ENCODE assay signal across 23 cellular contexts in genomic region chr2:119148082-119148715, GRCh38. TPM values are rescaled to one million over a fixed set of nuclear protein-coding genes. Genes with fewer than 3 reads are reported as not detected.
A peak's percentile ranks its signal among the peaks of the same experiment; 100 is the strongest.
DNase-seq lines count a peak whose midpoint lies in the region; ATAC-seq, FAIRE-seq and TF ChIP-seq lines count a peak whose summit lies in the region.
"Had no signal": no experiment of that assay in that cellular context is flagged by ENCODE, and none has a peak within 500 bp of the region (broad histone marks: within the 10 kb centered on the region; RNA-seq: fewer than 3 reads in every experiment).

No MANE protein-coding gene starts in this region.

- peaks cover 16% of the 10 kb centered on the region for H3K4me1 Mint-ChIP-seq in GM23338
- peaks cover 25% of the 10 kb centered on the region for H3K4me1 Mint-ChIP-seq in WTC11
- no peaks in the 10 kb centered on the region for H3K4me1 Mint-ChIP-seq in natural killer cell treated with Interleukin-12 subunit alpha and Interleukin-12 subunit beta and Interleukin-15 and Interleukin-18, amount 100 ng/mL, for 72 hours (ENCODE audit: low read depth in 2 of 2)
- H3K4me1 Mint-ChIP-seq: CD8-positive, alpha-beta memory T cell; IgD-negative memory B cell had no signal

- H3K14ac ChIP-seq in H1 (ENCODE audit: insufficient read length), result no peak overlapping the region
- H3K14ac ChIP-seq in neuronal stem cell (ENCODE audit: low read length), result no peak overlapping the region

- H3K9me3 Mint-ChIP-seq in GM23338 (no peaks in the 10 kb centered on the region), WTC11 (no peaks in the 10 kb centered on the region)
- H3K9me3 Mint-ChIP-seq in natural killer cell treated with Interleukin-12 subunit alpha and Interleukin-12 subunit beta and Interleukin-15 and Interleukin-18, amount 100 ng/mL, for 72 hours, result no peaks in the 10 kb centered on the region
- H3K9me3 Mint-ChIP-seq: CD8-positive, alpha-beta memory T cell; IgD-negative memory B cell had no signal

- no peak overlapping the region for H2BK20ac ChIP-seq in H1 (ENCODE audit: low read length)

- peak; percentile 34 for DNase-seq in GM23338 (ENCODE audit: low spot score)
- no peak for DNase-seq in WTC11 (ENCODE audit: low spot score)
- no peak for DNase-seq in H1 (ENCODE audit: low read depth in 1 of 2, low spot score in 2 of 2)
- DNase-seq in neuronal stem cell (ENCODE audit: low spot score), result no peak
- no peak for DNase-seq in kidney glomerular epithelial cell (lab: John Stamatoyannopoulos, UW)
- no peak for DNase-seq in stimulated activated CD4-positive, alpha-beta T cell treated with anti-CD3 and anti-CD28 coated beads, Interleukin-4, amount 100 ng/mL, for 24 hours
- DNase-seq in uterus, result no peak
- DNase-seq in natural killer cell treated with Interleukin-12 subunit alpha and Interleukin-12 subunit beta and Interleukin-15 and Interleukin-18, amount 100 ng/mL, for 72 hours (ENCODE audit: low spot score), result no peak
- DNase-seq: ACHN; C1 segment of cervical spinal cord; CD8-positive, alpha-beta memory T cell; DMS53; GDM1; GOT3; Karpas-422; NCI-H1694; NCI-H748 treated with DMSO at 0.1 percent for 48 hours had no signal

- H3K27me3 Mint-ChIP-seq in GM23338 (ENCODE audit: insufficient read depth, low read depth, poor library complexity), result peaks cover 7% of the 10 kb centered on the region
- peaks cover 6% of the 10 kb centered on the region for H3K27me3 Mint-ChIP-seq in WTC11 (ENCODE audit: low read depth)
- H3K27me3 Mint-ChIP-seq in natural killer cell treated with Interleukin-12 subunit alpha and Interleukin-12 subunit beta and Interleukin-15 and Interleukin-18, amount 100 ng/mL, for 72 hours, result peaks cover 25 to 29% of the 10 kb centered on the region in 2 donors

- H2AK5ac ChIP-seq in H1 (ENCODE audit: low read depth, low read length) (no peak overlapping the region), neuronal stem cell (ENCODE audit: low read depth, low read length) (no peak overlapping the region)

- H3K79me2 ChIP-seq in GM23338 (replicated peaks; ENCODE audit: insufficient read depth), result no peaks in the 10 kb centered on the region
- no peaks in the 10 kb centered on the region for H3K79me2 ChIP-seq in H1 (ENCODE audit: control insufficient read depth in 1 of 2, insufficient read depth in 2 of 2, low read length in 2 of 2)

- H3F3A ChIP-seq in GM23338 (replicated peaks; ENCODE audit: low read depth), result no peaks in the 10 kb centered on the region

- no peak for TF ChIP-seq RAD21 in H1 (IDR thresholded peaks at IDR 0.05 in 1 of 2, conservative IDR thresholded peaks at IDR 0.05 in 1 of 2; ENCODE audit: low read depth in 2 of 2, low read length in 2 of 2)

- H3K4ac ChIP-seq in H1 (replicated peaks; ENCODE audit: insufficient read length, low read depth, low read length), result no peak overlapping the region
- H3K4ac ChIP-seq in neuronal stem cell (ENCODE audit: low read length), result no peak overlapping the region

- no peak overlapping the region for H4K5ac ChIP-seq in H1 (ENCODE audit: insufficient read length, low read depth, low read length)

- H4K20me1 ChIP-seq in GM23338 (replicated peaks; ENCODE audit: insufficient read depth), result no peaks in the 10 kb centered on the region
- no peaks in the 10 kb centered on the region for H4K20me1 ChIP-seq in H1 (replicated peaks in 1 of 2; ENCODE audit: control insufficient read depth in 1 of 2, insufficient read depth in 2 of 2, low read length in 2 of 2)

- H4K91ac ChIP-seq in H1 (replicated peaks; ENCODE audit: insufficient read length, low read length) (no peak overlapping the region), neuronal stem cell (ENCODE audit: low read depth, low read length, poor library complexity) (no peak overlapping the region)

- CTCF ChIA-PET in WTC11 (lab: Charles Lee), result interaction anchor here (1.0 to 1.5 kb wide), 3 partner anchors 10 to 143 kb away, joined by 3 to 4 read pairs (median 3); no protein-coding TSS in a partner anchor
- CTCF ChIA-PET in H1 (lab: Charles Lee; ENCODE audit: partially characterized antibody), result interaction anchor here (0.8 to 18.5 kb wide), 8 partner anchors 9 to 122 kb away, joined by 3 to 198 read pairs (median 5); no protein-coding TSS in a partner anchor

- no peak for FAIRE-seq in H1 (lab: Jason Lieb, UNC)

- TF ChIP-seq CTCF in GM23338 (conservative IDR thresholded peaks at IDR 0.05; ENCODE audit: low read depth in 2 of 2) (no peak), WTC11 (IDR thresholded peaks at IDR 0.05) (no peak), H1 (IDR thresholded peaks at IDR 0.05; ENCODE audit: control extremely low read depth in 1 of 3, insufficient read depth in 1 of 3, low read depth in 1 of 3, low read length in 3 of 3) (no peak), uterus (IDR thresholded peaks at IDR 0.05) (no peak)

- no peak overlapping the region for H4K8ac ChIP-seq in H1 (ENCODE audit: extremely low read depth, insufficient read depth, low read length)
- H4K8ac ChIP-seq in neuronal stem cell (ENCODE audit: low read depth, low read length), result no peak overlapping the region

- no peak overlapping the region for H3K9ac ChIP-seq in H1 (replicated peaks in 1 of 4; ENCODE audit: extremely low read depth in 1 of 4, low read depth in 3 of 4, low read length in 3 of 4)
- H3K9ac ChIP-seq in neuronal stem cell (ENCODE audit: low read depth, low read length, poor library complexity), result no peak overlapping the region

- H3K18ac ChIP-seq in H1 (ENCODE audit: extremely low read depth, low read length) (no peak overlapping the region; the same call in 1 of the 2 replicates), neuronal stem cell (ENCODE audit: low read length) (no peak overlapping the region)

- no peak overlapping the region for H3K27ac ChIP-seq in GM23338 (ENCODE audit: low read depth)
- H3K27ac ChIP-seq in H1 (ENCODE audit: low read depth, low read length), result no peak overlapping the region
- H3K27ac ChIP-seq in neuronal stem cell (replicated peaks; ENCODE audit: low read length), result no peak overlapping the region
- H3K27ac ChIP-seq in uterus, result no peak overlapping the region
- H3K27ac ChIP-seq: Peyer's patch had no signal

- POLR2A ChIA-PET in WTC11 (lab: Charles Lee), result no interaction called here
- POLR2A ChIA-PET in H1 (lab: Charles Lee; ENCODE audit: partially characterized antibody), result interaction anchor here (0.8 to 1.9 kb wide), 2 partner anchors 9 to 11 kb away, joined by 3 to 5 read pairs; no protein-coding TSS in a partner anchor

- 78% methylated on average over 7 of the region's 7 CpGs; no CpG with 5 or more reads in 1 of the 2 experiments for WGBS in H1 (ENCODE audit: extremely low coverage in 1 of 2, insufficient coverage in 1 of 2, insufficient read length in 1 of 2, insufficient replicate concordance in 2 of 2, low coverage in 1 of 2, low lambda C conversion rate in 2 of 2, missing lambda C conversion rate in 1 of 2), 2 experiments
- no CpG with 5 or more reads among the region's 7 CpGs for WGBS in neuronal stem cell (ENCODE audit: extremely low coverage in 2 of 2, insufficient read length in 2 of 2, insufficient replicate concordance in 1 of 2), 2 donors

- H2BK12ac ChIP-seq in H1 (ENCODE audit: low read depth, low read length), result peak overlapping the region; percentile 83; the same call in 1 of the 2 replicates
- H2BK12ac ChIP-seq in neuronal stem cell (ENCODE audit: low read length), result no peak overlapping the region

- H2AFZ ChIP-seq in GM23338 (0 out of 2 replicates have a peak overlapping the region, but pooled peaks have one; percentile 69), H1 (ENCODE audit: low read length) (no peak overlapping the region), neuronal stem cell (ENCODE audit: low read length) (no peak overlapping the region)

- H3K79me1 ChIP-seq in H1 (ENCODE audit: low read depth, low read length), result no peaks in the 10 kb centered on the region
- H3K79me1 ChIP-seq in neuronal stem cell (ENCODE audit: low read depth, low read length), result no peaks in the 10 kb centered on the region

- H2BK5ac ChIP-seq in H1 (ENCODE audit: low read depth, low read length) (0 out of 2 replicates have a peak overlapping the region, but pooled peaks have one; percentile 28), neuronal stem cell (ENCODE audit: low read length) (no peak overlapping the region)

- H3K4me3 ChIP-seq in GM23338, result no peak overlapping the region
- no peak overlapping the region for H3K4me3 ChIP-seq in H1 (ENCODE audit: extremely low read depth in 1 of 4, insufficient read depth in 2 of 4, low read depth in 3 of 4, low read length in 4 of 4)
- H3K4me3 ChIP-seq in neuronal stem cell (ENCODE audit: low read length in 2 of 2), result no peak overlapping the region
- no peak overlapping the region for H3K4me3 ChIP-seq in uterus
- H3K4me3 ChIP-seq: Peyer's patch had no signal

- intact Hi-C loops in uterus (cut with DNase I; ENCODE audit: low total_unique reads), result no loop called here

- H3K4me3 Mint-ChIP-seq in GM23338, result no peak overlapping the region
- H3K4me3 Mint-ChIP-seq in WTC11, result no peak overlapping the region
- H3K4me3 Mint-ChIP-seq in natural killer cell treated with Interleukin-12 subunit alpha and Interleukin-12 subunit beta and Interleukin-15 and Interleukin-18, amount 100 ng/mL, for 72 hours, result no peak overlapping the region
- H3K4me3 Mint-ChIP-seq: CD8-positive, alpha-beta memory T cell; IgD-negative memory B cell had no signal

- no peak for TF ChIP-seq EP300 in H1 (IDR thresholded peaks at IDR 0.05; ENCODE audit: borderline replicate concordance in 1 of 2, low read depth in 2 of 2, low read length in 2 of 2)

- no peak overlapping the region for H3K56ac ChIP-seq in H1 (replicated peaks; ENCODE audit: insufficient read length, low read depth, low read length)

- H3K9me3 ChIP-seq in H1 (ENCODE audit: insufficient read depth in 2 of 2, low read depth in 1 of 2, low read length in 1 of 2), result no peaks in the 10 kb centered on the region
- H3K9me3 ChIP-seq in neuronal stem cell (replicated peaks in 1 of 2; ENCODE audit: control insufficient read depth in 2 of 2, insufficient read depth in 1 of 2, low read depth in 1 of 2, low read length in 2 of 2), result no peaks in the 10 kb centered on the region
- no peaks in the 10 kb centered on the region for H3K9me3 ChIP-seq in uterus
- H3K9me3 ChIP-seq: Peyer's patch had no signal

- H3K4me1 ChIP-seq in GM23338 (ENCODE audit: insufficient read depth) (no peaks in the 10 kb centered on the region; the same call in 1 of the 2 replicates), H1 (replicated peaks in 1 of 4; ENCODE audit: control insufficient read depth in 3 of 4, insufficient read depth in 4 of 4, low read length in 3 of 4) (peaks cover 0 to 9% (median 2%) of the 10 kb centered on the region in 4 experiments; a peak in 3 of 7 replicates), neuronal stem cell (ENCODE audit: control insufficient read depth in 2 of 2, insufficient read depth in 1 of 2, low read depth in 1 of 2, low read length in 2 of 2) (peaks cover 0 to 3% of the 10 kb centered on the region in 2 donors), uterus (no peaks in the 10 kb centered on the region)
- H3K4me1 ChIP-seq: Peyer's patch had no signal

- TF ChIP-seq POLR2A in H1 (IDR thresholded peaks at IDR 0.05; ENCODE audit: control extremely low read depth in 1 of 2, low read depth in 2 of 2, low read length in 2 of 2), result no peak
- TF ChIP-seq POLR2A in uterus (IDR thresholded peaks at IDR 0.05), result no peak

- H3K4me2 ChIP-seq in GM23338, result no peak overlapping the region
- peak overlapping the region; percentile 3 to 22; a peak in 1 of 4 replicates for H3K4me2 ChIP-seq in H1 (ENCODE audit: insufficient read depth in 1 of 2, low read depth in 2 of 2, low read length in 2 of 2)
- peak overlapping the region; percentile 21 for H3K4me2 ChIP-seq in neuronal stem cell (ENCODE audit: insufficient read depth, low read length, poor library complexity, severe bottlenecking)

- H3K36me3 Mint-ChIP-seq in GM23338 (ENCODE audit: low read depth), result no peaks in the 10 kb centered on the region
- no peaks in the 10 kb centered on the region for H3K36me3 Mint-ChIP-seq in WTC11
- no peaks in the 10 kb centered on the region for H3K36me3 Mint-ChIP-seq in natural killer cell treated with Interleukin-12 subunit alpha and Interleukin-12 subunit beta and Interleukin-15 and Interleukin-18, amount 100 ng/mL, for 72 hours
- H3K36me3 Mint-ChIP-seq: CD8-positive, alpha-beta memory T cell; IgD-negative memory B cell had no signal

- no peak overlapping the region for H3K23ac ChIP-seq in H1 (ENCODE audit: insufficient read length)
- H3K23ac ChIP-seq in neuronal stem cell (ENCODE audit: low read depth, low read length, poor library complexity), result no peak overlapping the region

- no peaks in the 10 kb centered on the region for H3K36me3 ChIP-seq in GM23338 (ENCODE audit: insufficient read depth)
- H3K36me3 ChIP-seq in H1 (ENCODE audit: control insufficient read depth in 2 of 4, insufficient read depth in 4 of 4, low read length in 3 of 4), result no peaks in the 10 kb centered on the region
- H3K36me3 ChIP-seq in neuronal stem cell (replicated peaks in 1 of 2; ENCODE audit: control insufficient read depth in 2 of 2, insufficient read depth in 2 of 2, low read length in 2 of 2), result no peaks in the 10 kb centered on the region
- H3K36me3 ChIP-seq in uterus, result no peaks in the 10 kb centered on the region
- H3K36me3 ChIP-seq: Peyer's patch had no signal

- H3K27me3 ChIP-seq in GM23338 (ENCODE audit: insufficient read depth), result no peaks in the 10 kb centered on the region
- no peaks in the 10 kb centered on the region; a peak in 2 of 7 replicates for H3K27me3 ChIP-seq in H1 (replicated peaks in 1 of 4; ENCODE audit: control insufficient read depth in 3 of 4, extremely low read depth in 1 of 4, insufficient read depth in 3 of 4, low read length in 3 of 4)
- H3K27me3 ChIP-seq in neuronal stem cell (ENCODE audit: control insufficient read depth in 3 of 3, insufficient read depth in 3 of 3, low read depth in 1 of 3, low read length in 3 of 3), result peaks cover 0 to 22% (median 0%) of the 10 kb centered on the region in 3 experiments
- H3K27me3 ChIP-seq in uterus, result no peaks in the 10 kb centered on the region
- H3K27me3 ChIP-seq: Peyer's patch had no signal

- H3K23me2 ChIP-seq in H1 (ENCODE audit: low read depth, low read length), result no peaks in the 10 kb centered on the region; the same call in 1 of the 2 replicates

- H3K27ac Mint-ChIP-seq in GM23338, result no peak overlapping the region
- H3K27ac Mint-ChIP-seq in WTC11, result no peak overlapping the region
- no peak overlapping the region for H3K27ac Mint-ChIP-seq in natural killer cell treated with Interleukin-12 subunit alpha and Interleukin-12 subunit beta and Interleukin-15 and Interleukin-18, amount 100 ng/mL, for 72 hours
- H3K27ac Mint-ChIP-seq: CD8-positive, alpha-beta memory T cell; IgD-negative memory B cell had no signal

- no peaks in the 10 kb centered on the region for H3K9me2 ChIP-seq in GM23338 (ENCODE audit: insufficient read depth)

- H2BK120ac ChIP-seq in H1 (replicated peaks; ENCODE audit: low read depth, low read length), result no peak overlapping the region
- no peak overlapping the region for H2BK120ac ChIP-seq in neuronal stem cell (ENCODE audit: low read depth, low read length)

- H2BK15ac ChIP-seq in H1 (ENCODE audit: low read length) (no peak overlapping the region), neuronal stem cell (ENCODE audit: low read length) (no peak overlapping the region)

- peak; percentile 81 for ATAC-seq in GM23338
- peak; percentile 77 for ATAC-seq in WTC11
- ATAC-seq in natural killer cell treated with Interleukin-12 subunit alpha and Interleukin-12 subunit beta and Interleukin-15 and Interleukin-18, amount 100 ng/mL, for 72 hours, result no peak
- ATAC-seq: SK-N-SH treated with all-trans-retinoic acid at 6 μM for 48 hours had no signal

RNA-seq across cellular contexts. Expression of gene C1QL2, which starts 10.4 kb away (rescaled TPM):
- 0.69 and 1.2 TPM in 2 replicates for total RNA-seq in GM23338 (2014; rRNA removed; shearing (Covaris generic))
- polyA plus RNA-seq in GM23338 (2016; fragmentation: Nextera tagmentation; extraction: Ambion mirVana), result 0.56 and 0.87 TPM in 2 replicates
- 0.55 to 1.0 TPM (median 0.71 TPM) in 3 replicates for total RNA-seq in WTC11 (2021)
- total RNA-seq in H1 (2021; fragmentation: NEBNext Ultra II Directional; extraction: Animal tissue kit (Norgen Biotek cat#: 25700)), result 0.88 and 1.1 TPM in 2 replicates
- polyA plus RNA-seq in H1 (2011; rRNA removed), result 0.80 and 1.3 TPM in 2 replicates
- polyA plus RNA-seq in H1 (2011; cell fraction: cytosol; rRNA removed), result 0.87 TPM
- 1.2 TPM for polyA plus RNA-seq in H1 (2011; cell fraction: nucleus; rRNA removed)
- 0.77 to 1.2 TPM (median 0.99 TPM) in 4 replicates for polyA plus RNA-seq in H1 (2012, experiment 1 of 2)
- 1.0 TPM for polyA plus RNA-seq in H1 (2012, experiment 2 of 2)
- 0.41 TPM for polyA plus RNA-seq in H1 (2013, experiment 1 of 2)
- polyA plus RNA-seq in H1 (2013, experiment 2 of 2), result 0.33 TPM
- 0.10 and 0.25 TPM in 2 replicates for polyA minus RNA-seq in H1 (2011; rRNA and poly(A)+ RNA removed)
- 0.73 TPM for polyA minus RNA-seq in H1 (2011; cell fraction: cytosol; rRNA and poly(A)+ RNA removed)
- 0.70 TPM for polyA minus RNA-seq in H1 (2011; cell fraction: nucleus; rRNA and poly(A)+ RNA removed)
- polyA plus RNA-seq in neuronal stem cell (2013, experiment 1 of 2), result 0.04 TPM
- polyA plus RNA-seq in neuronal stem cell (2013, experiment 2 of 2), result 0.01 TPM
- total RNA-seq in uterus, result not detected
- not detected for total RNA-seq in natural killer cell treated with Interleukin-12 subunit alpha and Interleukin-12 subunit beta and Interleukin-15 and Interleukin-18, amount 100 ng/mL, for 72 hours
- total RNA-seq: CD8-positive, alpha-beta memory T cell; MCF 10A; NCI-H460; OCI-LY7; Peyer's patch had no signal
- polyA plus RNA-seq: CD8-positive, alpha-beta memory T cell; IgD-negative memory B cell had no signal

Comparison
In these comparisons a context has a peak if more than half of its experiments do, and no peak if none do; other contexts are left out.
1. ATAC-seq: peak in GM23338 (single experiment) and WTC11 (single experiment); none in natural killer cell treated with Interleukin-12 subunit alpha and Interleukin-12 subunit beta and Interleukin-15 and Interleukin-18, amount 100 ng/mL, for 72 hours (0 of 2).